ENCODE assay signal across 1 cellular context in genomic region chr6:26204332-26205160, GRCh38.
TF ChIP-seq lines count a peak whose summit lies in the region.

No MANE protein-coding gene starts in this region.

TF ChIP-seq in K562, 482 proteins besides CTCF, POLR2A, EP300 and RAD21 (continued from another document and continues in another):
- TF ChIP-seq NR0B1 (IDR thresholded peaks at IDR 0.05; ENCODE audit: partially characterized antibody) = no peak
- TF ChIP-seq SIN3B (IDR thresholded peaks at IDR 0.05; ENCODE audit: low read depth) = 0 out of 2 replicates have a peak, but pooled peaks have one; percentile 35
- no peak; the same call in none of the 2 replicates for TF ChIP-seq TARDBP (IDR thresholded peaks at IDR 0.05)
- no peak for TF ChIP-seq NFYB (IDR thresholded peaks at IDR 0.05; ENCODE audit: extremely low read depth, insufficient read length)
- TF ChIP-seq SMC3 (conservative IDR thresholded peaks at IDR 0.05; ENCODE audit: insufficient read depth, low read depth, low read length) = no peak
- TF ChIP-seq CBX2 (IDR thresholded peaks at IDR 0.05; ENCODE audit: insufficient read depth, low read length, poor library complexity, severe bottlenecking) = no peak
- no peak for TF ChIP-seq TFAM (CRISPR knock-in tag; conservative IDR thresholded peaks at IDR 0.05)
- peak; percentile 61; the same call in 1 of the 2 replicates for TF ChIP-seq MYC (IDR thresholded peaks at IDR 0.05; ENCODE audit: low read depth, low read length)
- TF ChIP-seq MYC (CRISPR knock-in tag; IDR thresholded peaks at IDR 0.05; ENCODE audit: borderline replicate concordance, low read depth) = no peak
- TF ChIP-seq RB1 (IDR thresholded peaks at IDR 0.05; ENCODE audit: low read depth) = peak; percentile 18
- TF ChIP-seq MCM5 (IDR thresholded peaks at IDR 0.05; ENCODE audit: low read depth) = no peak
- 0 out of 2 replicates have a peak, but pooled peaks have one; percentile 22 for TF ChIP-seq ZNF583 (CRISPR knock-in tag; IDR thresholded peaks at IDR 0.05)
- TF ChIP-seq PTTG1 (tag; IDR thresholded peaks at IDR 0.05; ENCODE audit: low read depth) = no peak
- TF ChIP-seq ETV1 (tag; conservative IDR thresholded peaks at IDR 0.05; ENCODE audit: low read depth) = peak; percentile 50
- peak; percentile 85; the same call in 1 of the 2 replicates for TF ChIP-seq FOXP1 (CRISPR knock-in tag; IDR thresholded peaks at IDR 0.05)
- no peak; the same call in 1 of the 2 replicates for TF ChIP-seq MAX (CRISPR knock-in tag; IDR thresholded peaks at IDR 0.05)
- TF ChIP-seq L3MBTL2 (IDR thresholded peaks at IDR 0.05) = peak; percentile 74
- TF ChIP-seq ZNF124 (CRISPR knock-in tag; IDR thresholded peaks at IDR 0.05) = no peak
- TF ChIP-seq LCOR (CRISPR knock-in tag; IDR thresholded peaks at IDR 0.05) = peak; percentile 97
- peak; percentile 87; the same call in 1 of the 2 replicates for TF ChIP-seq GABPB2 (CRISPR knock-in tag; conservative IDR thresholded peaks at IDR 0.05)
- TF ChIP-seq SAP30 (IDR thresholded peaks at IDR 0.05; ENCODE audit: borderline replicate concordance, insufficient read depth, low read depth, low read length, poor library complexity, severe bottlenecking) = peak; percentile 95
- peak; percentile 97 for TF ChIP-seq ZNF511 (CRISPR knock-in tag; IDR thresholded peaks at IDR 0.05)
- TF ChIP-seq EZH2 (IDR thresholded peaks at IDR 0.05; ENCODE audit: borderline replicate concordance, low read depth, low read length) = no peak
- no peak for TF ChIP-seq MBD1 (CRISPR knock-in tag; IDR thresholded peaks at IDR 0.05)
- TF ChIP-seq BRF1 (IDR thresholded peaks at IDR 0.05; ENCODE audit: borderline replicate concordance, extremely low read depth, insufficient read length) = no peak
- no peak for TF ChIP-seq ZNF75A (CRISPR knock-in tag; IDR thresholded peaks at IDR 0.05)
- peak; percentile 75; the same call in 1 of the 2 replicates for TF ChIP-seq ELF2 (CRISPR knock-in tag; IDR thresholded peaks at IDR 0.05)
- peak; percentile 50 for TF ChIP-seq HOXB6 (CRISPR knock-in tag; IDR thresholded peaks at IDR 0.05; ENCODE audit: borderline replicate concordance)
- peak; percentile 99 for TF ChIP-seq MTA3 (IDR thresholded peaks at IDR 0.05; ENCODE audit: borderline replicate concordance)
- no peak for TF ChIP-seq HNRNPH1 (optimal IDR thresholded peaks at IDR 0.05; ENCODE audit: low read depth, low read length)
- TF ChIP-seq TEAD4 (IDR thresholded peaks at IDR 0.05; ENCODE audit: low read length) = peak; percentile 85
- TF ChIP-seq TEAD4 (CRISPR knock-in tag; IDR thresholded peaks at IDR 0.05; ENCODE audit: borderline replicate concordance) = no peak
- peak; percentile 52 for TF ChIP-seq ZNF384 (IDR thresholded peaks at IDR 0.05; ENCODE audit: low read depth, low read length)
- TF ChIP-seq HMBOX1 (IDR thresholded peaks at IDR 0.05) = peak; percentile 70; the same call in 1 of the 2 replicates
- TF ChIP-seq BCOR (IDR thresholded peaks at IDR 0.05) = no peak; the same call in 1 of the 2 replicates
- peak; percentile 76 for TF ChIP-seq ZNF592 (IDR thresholded peaks at IDR 0.05)
- TF ChIP-seq CHAMP1 (IDR thresholded peaks at IDR 0.05) = no peak
- peak; percentile 84 to 92 for TF ChIP-seq TBL1XR1 (IDR thresholded peaks at IDR 0.05; ENCODE audit: low read length in 2 of 2)
- TF ChIP-seq ETV5 (CRISPR knock-in tag; IDR thresholded peaks at IDR 0.05; ENCODE audit: low read depth) = peak; percentile 96
- TF ChIP-seq NFIX (CRISPR knock-in tag; IDR thresholded peaks at IDR 0.05; ENCODE audit: low read depth) = peak; percentile 55; the same call in 1 of the 2 replicates
- TF ChIP-seq RBBP5 (IDR thresholded peaks at IDR 0.05; ENCODE audit: borderline replicate concordance, insufficient read depth, low read length, poor library complexity, severe bottlenecking) = peak; percentile 66
- no peak for TF ChIP-seq EHMT2 (IDR thresholded peaks at IDR 0.05)
- peak; percentile 91 for TF ChIP-seq CGGBP1 (CRISPR knock-in tag; IDR thresholded peaks at IDR 0.05)
- peak; percentile 86 for TF ChIP-seq NELFE (IDR thresholded peaks at IDR 0.05; ENCODE audit: insufficient read depth, insufficient read length)
- TF ChIP-seq ZZZ3 (IDR thresholded peaks at IDR 0.05) = peak; percentile 76
- TF ChIP-seq ZBTB8A (IDR thresholded peaks at IDR 0.05; ENCODE audit: partially characterized antibody) = no peak
- TF ChIP-seq ELK1 (CRISPR knock-in tag; IDR thresholded peaks at IDR 0.05) = no peak
- TF ChIP-seq ELK3 (CRISPR knock-in tag; IDR thresholded peaks at IDR 0.05) = no peak
- TF ChIP-seq CC2D1A (IDR thresholded peaks at IDR 0.05) = peak; percentile 100
- TF ChIP-seq SIN3A (IDR thresholded peaks at IDR 0.05; ENCODE audit: borderline replicate concordance in 2 of 2, control insufficient read depth in 1 of 2, low read depth in 2 of 2, low read length in 2 of 2) = peak in 1 of 2 experiments; percentile 79; a peak in 2 of 4 replicates
- 0 out of 2 replicates have a peak, but pooled peaks have one; percentile 25 for TF ChIP-seq ZC3H8 (IDR thresholded peaks at IDR 0.05)
- TF ChIP-seq FOSL1 (tag; conservative IDR thresholded peaks at IDR 0.05) = peak; percentile 90
- no peak for TF ChIP-seq ARID3B (CRISPR knock-in tag; IDR thresholded peaks at IDR 0.05; ENCODE audit: borderline replicate concordance)
- TF ChIP-seq CBFA2T2 (conservative IDR thresholded peaks at IDR 0.05) = peak; percentile 27; the same call in 1 of the 2 replicates
- peak; percentile 100 for TF ChIP-seq ZC3H4 (CRISPR knock-in tag; IDR thresholded peaks at IDR 0.05; ENCODE audit: borderline replicate concordance)
